Comparison of ENCODE assay signal across 30 cellular contexts in the genomic region with DNA sequence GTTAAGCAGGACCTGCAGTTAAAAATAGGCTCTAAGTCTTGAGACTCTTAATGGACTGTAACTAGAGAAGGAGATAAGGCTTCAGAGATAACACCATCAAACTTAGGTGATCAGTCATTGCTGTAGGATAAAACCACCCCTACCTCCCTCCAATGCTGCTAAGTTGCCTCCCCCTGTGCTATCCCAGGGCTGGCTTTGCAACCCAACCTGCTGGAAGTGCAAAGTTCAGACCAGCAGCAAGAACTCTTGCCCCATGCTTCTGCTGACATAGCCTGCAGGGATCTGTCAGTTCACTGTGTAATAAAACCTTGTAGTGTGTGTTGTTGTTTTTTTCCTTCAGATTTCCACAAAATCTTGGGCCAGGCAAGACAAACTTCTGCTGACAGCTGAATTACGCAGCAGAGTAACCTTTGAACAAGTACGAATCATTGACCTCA. TPM values are rescaled to one million over a fixed set of nuclear protein-coding genes. Genes with fewer than 3 reads are reported as not detected.
DNase-seq lines count a peak whose midpoint lies in the region; FAIRE-seq and TF ChIP-seq lines count a peak whose summit lies in the region.
"Had no signal": no experiment of that assay in that cellular context is flagged by ENCODE, and none has a peak within 500 bp of the region (broad histone marks: within the 10 kb centered on the region; RNA-seq: fewer than 3 reads in every experiment).

No MANE protein-coding gene starts in this region.

- TF ChIP-seq RAD21 in liver (IDR thresholded peaks at IDR 0.05), result no peak

- no peaks in the 10 kb centered on the region for H3K9me1 ChIP-seq in endothelial cell of umbilical vein (replicated peaks; ENCODE audit: control insufficient read depth, extremely low read depth, insufficient read depth, low read length)

- intact Hi-C loops in endothelial cell of umbilical vein (cut with micrococcal nuclease) (loop anchor here (5.0 kb wide), 1 partner anchor 241 kb away; no protein-coding TSS in a partner anchor), posterior cingulate gyrus (cut with DNase I) (loop anchor here (2.0 kb wide), 1 partner anchor 242 kb away; no protein-coding TSS in a partner anchor)

- H3K27ac Mint-ChIP-seq in HFFc6, result no peak overlapping the region
- H3K27ac Mint-ChIP-seq: activated naive CD4-positive, alpha-beta T cell treated with anti-CD3 and anti-CD28 coated beads, Interleukin-2, amount 50 U/mL, for 24 hours; CD8-positive, alpha-beta memory T cell; H9 had no signal

- H3K9me3 ChIP-seq in endothelial cell of umbilical vein (replicated peaks; ENCODE audit: control insufficient read depth, insufficient read depth, low read length) (no peaks in the 10 kb centered on the region), liver (ENCODE audit: control insufficient read depth in 4 of 4, low read length in 3 of 4) (no peaks in the 10 kb centered on the region)
- H3K9me3 ChIP-seq: BE2C, esophagus muscularis mucosa, gastroesophageal sphincter, sigmoid colon, thoracic aorta had no signal

- H3K4me3 Mint-ChIP-seq in HFFc6, result no peak overlapping the region
- H3K4me3 Mint-ChIP-seq: activated naive CD4-positive, alpha-beta T cell treated with anti-CD3 and anti-CD28 coated beads, Interleukin-2, amount 50 U/mL, for 24 hours; CD8-positive, alpha-beta memory T cell; H9 had no signal

- H3K27me3 ChIP-seq in endothelial cell of umbilical vein (ENCODE audit: control insufficient read depth in 2 of 2, insufficient read depth in 2 of 2, low read length in 2 of 2), result peaks cover 0 to 11% of the 10 kb centered on the region in 2 experiments
- H3K27me3 ChIP-seq in liver (ENCODE audit: control insufficient read depth in 4 of 4, insufficient read depth in 4 of 4, low read length in 3 of 4), result no peaks in the 10 kb centered on the region
- H3K27me3 ChIP-seq: BE2C, esophagus muscularis mucosa, gastroesophageal sphincter, sigmoid colon had no signal

- H3K4me2 ChIP-seq in endothelial cell of umbilical vein (ENCODE audit: insufficient read depth, low read length), result no peak overlapping the region

- H3K4me1 Mint-ChIP-seq in HFFc6 (ENCODE audit: low read depth), result no peaks in the 10 kb centered on the region
- H3K4me1 Mint-ChIP-seq: activated naive CD4-positive, alpha-beta T cell treated with anti-CD3 and anti-CD28 coated beads, Interleukin-2, amount 50 U/mL, for 24 hours; CD8-positive, alpha-beta memory T cell had no signal

- no peak for TF ChIP-seq POLR2A in endothelial cell of umbilical vein (IDR thresholded peaks at IDR 0.05; ENCODE audit: low read depth, low read length)

- H3K4me1 ChIP-seq in endothelial cell of umbilical vein (ENCODE audit: control insufficient read depth, extremely low read depth, insufficient read depth, low read length) (no peaks in the 10 kb centered on the region), liver (ENCODE audit: control insufficient read depth in 4 of 4, insufficient read depth in 4 of 4, low read length in 3 of 4) (no peaks in the 10 kb centered on the region)
- H3K4me1 ChIP-seq: BE2C, esophagus muscularis mucosa, gastroesophageal sphincter, sigmoid colon had no signal

- dilution Hi-C loops in endothelial cell of umbilical vein (cut with MboI; ENCODE audit: extremely low pct_ligation_motif_present, low sequenced_read_pairs), result no loop called here

- no TSS peak for BruUV-seq in endothelial cell of umbilical vein (replicated peaks; lab: Mats Ljungman, UMichigan)

- CTCF ChIA-PET in endothelial cell of umbilical vein (lab: Charles Lee), result interaction anchor here (0.8 to 2.4 kb wide), 13 partner anchors 10 to 1285 kb away, joined by 3 to 24 read pairs (median 5); no protein-coding TSS in a partner anchor

- 27% methylated on average over 2 of the region's 2 CpGs for WGBS in liver

- no peak overlapping the region for H3K9ac ChIP-seq in endothelial cell of umbilical vein (replicated peaks; ENCODE audit: extremely low read depth, insufficient read depth, low read length)
- H3K9ac ChIP-seq in liver (ENCODE audit: low read depth in 1 of 2, low read length in 2 of 2), result no peak overlapping the region

- H3K36me3 ChIP-seq in endothelial cell of umbilical vein (ENCODE audit: control insufficient read depth in 2 of 2, extremely low read depth in 1 of 2, insufficient read depth in 2 of 2, low read length in 2 of 2) (no peaks in the 10 kb centered on the region), liver (ENCODE audit: control insufficient read depth in 4 of 4, insufficient read depth in 3 of 4, low read depth in 1 of 4, low read length in 3 of 4) (no peaks in the 10 kb centered on the region)
- H3K36me3 ChIP-seq: BE2C, esophagus muscularis mucosa, gastroesophageal sphincter, sigmoid colon, thoracic aorta had no signal

- no peak overlapping the region for H3K4me3 ChIP-seq in endothelial cell of umbilical vein (replicated peaks in 1 of 3; ENCODE audit: insufficient read depth in 1 of 3, low read depth in 1 of 3, low read length in 3 of 3)
- no peak overlapping the region for H3K4me3 ChIP-seq in liver (ENCODE audit: low read depth in 1 of 3, low read length in 3 of 3)
- H3K4me3 ChIP-seq: coronary artery, esophagus muscularis mucosa, gastroesophageal sphincter, K562, sigmoid colon, thoracic aorta had no signal

- no peak overlapping the region for H2AFZ ChIP-seq in endothelial cell of umbilical vein (ENCODE audit: low read depth, low read length)

- H4K20me1 ChIP-seq in endothelial cell of umbilical vein (replicated peaks; ENCODE audit: control insufficient read depth, extremely low read depth, insufficient read depth, low read length), result no peaks in the 10 kb centered on the region

- no peak for FAIRE-seq in endothelial cell of umbilical vein (lab: Jason Lieb, UNC)
- FAIRE-seq: bronchial epithelial cell, G401.6, K562 had no signal

- H3K79me2 ChIP-seq in endothelial cell of umbilical vein (ENCODE audit: control insufficient read depth, insufficient read depth, low read length), result no peaks in the 10 kb centered on the region

- POLR2A ChIA-PET in endothelial cell of umbilical vein (lab: Charles Lee), result no interaction called here

- H3K36me3 Mint-ChIP-seq in HFFc6 (ENCODE audit: low read depth), result no peaks in the 10 kb centered on the region; the same call in 1 of the 2 replicates
- H3K36me3 Mint-ChIP-seq: activated naive CD4-positive, alpha-beta T cell treated with anti-CD3 and anti-CD28 coated beads, Interleukin-2, amount 50 U/mL, for 24 hours; CD8-positive, alpha-beta memory T cell had no signal

- DNase-seq in NCI-H526 (lab: John Stamatoyannopoulos, UW) (peak; percentile 15 to 49), endothelial cell of umbilical vein (ENCODE audit: low read depth, low spot score) (no peak), renal cortical epithelial cell (ENCODE audit: low read depth) (peak; percentile 25), NCI-H1417 (lab: John Stamatoyannopoulos, UW) (no peak), posterior cingulate gyrus (no peak), HFFc6 (no peak)
- DNase-seq: ACHN; activated CD4-positive, alpha-beta T cell treated with anti-CD3 and anti-CD28 coated beads, Interleukin-2, amount 50 U/mL, for 48 hours; activated CD8-positive, alpha-beta memory T cell treated with anti-CD3 and anti-CD28 coated beads, Interleukin-2, amount 50 U/mL, for 4 hours; anterior cingulate cortex; BE2C; CD8-positive, alpha-beta memory T cell; H9; NCI-H1092 treated with DMSO at 0.1 percent for 48 hours; NCI-H1930; NCI-H748 treated with DMSO at 0.1 percent for 48 hours; sigmoid colon; stimulated activated CD4-positive, alpha-beta T cell treated with anti-CD3 and anti-CD28 coated beads, Interleukin-15, amount 100 ng/mL, for 24 hours; stimulated activated naive CD4-positive, alpha-beta T cell treated with Interleukin-2 at 50 U/mL for 16 hours; T-helper 1 cell had no signal

- H3K27ac ChIP-seq in endothelial cell of umbilical vein (ENCODE audit: insufficient read depth, low read depth, low read length) (no peak overlapping the region), liver (ENCODE audit: low read depth in 1 of 2, low read length in 2 of 2) (no peak overlapping the region)
- H3K27ac ChIP-seq: coronary artery, esophagus muscularis mucosa, gastroesophageal sphincter, RWPE1, sigmoid colon, thoracic aorta had no signal

- TF ChIP-seq CTCF in endothelial cell of umbilical vein (IDR thresholded peaks at IDR 0.05; ENCODE audit: extremely low read depth in 1 of 2, insufficient read depth in 1 of 2, low read depth in 1 of 2, low read length in 2 of 2) (no peak), liver (IDR thresholded peaks at IDR 0.05; ENCODE audit: low read depth, low read length, missing input control) (no peak), HFFc6 (IDR thresholded peaks at IDR 0.05) (no peak)

- peaks cover 4% of the 10 kb centered on the region; the same call in 1 of the 2 replicates for H3K27me3 Mint-ChIP-seq in HFFc6 (ENCODE audit: insufficient read depth)

- peaks cover 27% of the 10 kb centered on the region for H3K9me3 Mint-ChIP-seq in HFFc6
- H3K9me3 Mint-ChIP-seq: activated naive CD4-positive, alpha-beta T cell treated with anti-CD3 and anti-CD28 coated beads, Interleukin-2, amount 50 U/mL, for 24 hours; H9 had no signal

TF ChIP-seq in endothelial cell of umbilical vein, 7 proteins besides CTCF, POLR2A, EP300 and RAD21:
- TF ChIP-seq EZH2 (IDR thresholded peaks at IDR 0.05; ENCODE audit: borderline replicate concordance, low read depth, low read length, severe bottlenecking) (peak; percentile 17), FOS (IDR thresholded peaks at IDR 0.05; ENCODE audit: borderline replicate concordance, insufficient read depth, low read length) (no peak)

TF ChIP-seq in liver, 16 proteins besides CTCF, POLR2A, EP300 and RAD21 (continues in another document):
- TF ChIP-seq FOXA1 (IDR thresholded peaks at IDR 0.05) (no peak), TAF1 (conservative IDR thresholded peaks at IDR 0.05) (no peak), SP1 (IDR thresholded peaks at IDR 0.05) (peak; percentile 67), NR2F2 (IDR thresholded peaks at IDR 0.05) (no peak), HNF4A (conservative IDR thresholded peaks at IDR 0.05) (peak; percentile 33 to 87), YY1 (IDR thresholded peaks at IDR 0.05) (no peak)

RNA-seq across cellular contexts. Expression of gene EPB41L3, which starts 57.4 kb away (rescaled TPM):
- total RNA-seq in endothelial cell of umbilical vein (114 and 154 TPM in 2 replicates), liver (10 to 100 TPM in 1 of 2 donors, 1 to 10 TPM in 1; 6.7 to 14.5 TPM), renal cortical epithelial cell (40.8 and 54.0 TPM in 2 replicates)
- polyA plus RNA-seq in endothelial cell of umbilical vein (29.5 and 38.9 TPM in 2 replicates), liver (1 to 10 TPM; 1.4 to 3.6 TPM)
- 54.0 and 54.4 TPM in 2 replicates for polyA plus RNA-seq in endothelial cell of umbilical vein (2011; cell fraction: cytosol; rRNA removed)
- 97.6 and 143 TPM in 2 replicates for polyA plus RNA-seq in endothelial cell of umbilical vein (2011; cell fraction: nucleus; rRNA removed)
- 131 and 136 TPM in 2 replicates for polyA plus RNA-seq in endothelial cell of umbilical vein (2012)
- 98.9 and 114 TPM in 2 replicates for polyA minus RNA-seq in endothelial cell of umbilical vein
- polyA minus RNA-seq in endothelial cell of umbilical vein (2011; cell fraction: cytosol; rRNA and poly(A)+ RNA removed), result not detected
- polyA minus RNA-seq in endothelial cell of umbilical vein (2011; cell fraction: nucleus; rRNA and poly(A)+ RNA removed), result 141 and 155 TPM in 2 replicates
- total RNA-seq in HFFc6 (2021; fragmentation: NEBNext Ultra II Directional; extraction: Animal tissue kit (Norgen Biotek cat#: 25700)), result 10 to 100 TPM in 2 of 6 experiments, 1 to 10 TPM in 4; 1.3 to 17.0 (median 1.8) TPM
- polyA plus RNA-seq: CD8-positive, alpha-beta memory T cell had no signal

Comparison
In these comparisons a context has a peak if more than half of its experiments do, and no peak if none do; other contexts are left out.
1. DNase-seq: peak in NCI-H526 (2 of 2) and renal cortical epithelial cell (single experiment); none in endothelial cell of umbilical vein (single experiment), NCI-H1417 (0 of 3), posterior cingulate gyrus (0 of 10) and HFFc6 (single experiment).